7 cellular contexts compared by ENCODE assay signal in genomic region chr6:165884813-165885765, GRCh38.
DNase-seq lines count a peak whose midpoint lies in the region; ATAC-seq, FAIRE-seq and TF ChIP-seq lines count a peak whose summit lies in the region.

No MANE protein-coding gene starts in this region.

- H3K36me3 ChIP-seq in GM12878 (ENCODE audit: control insufficient read depth in 2 of 2, insufficient read depth in 2 of 2, low read length in 1 of 2): no peaks in the 10 kb centered on the region

- peak; percentile 94 for FAIRE-seq in GM12891 (lab: Jason Lieb, UNC)
- FAIRE-seq in GM12878 (lab: Jason Lieb, UNC): peak; percentile 77

- intact Hi-C loops in GM12878 (cut with micrococcal nuclease; ENCODE audit: unreplicated experiment): loop anchor here (1.0 to 10.0 kb wide), 4 partner anchors 213 to 517 kb away; no protein-coding TSS in a partner anchor

- no peak for TF ChIP-seq EP300 in GM12878 (IDR thresholded peaks at IDR 0.05; ENCODE audit: borderline replicate concordance in 1 of 2, control insufficient read depth in 1 of 2, low read depth in 2 of 2, low read length in 2 of 2)

- no peaks in the 10 kb centered on the region for H4K20me1 ChIP-seq in GM12878 (ENCODE audit: control insufficient read depth, insufficient read depth)

- POLR2A ChIA-PET in HEK293T (lab: Yijun Ruan, JAX) (no interaction called here), GM12878 (lab: Charles Lee) (no interaction called here)

- CTCF ChIA-PET in HEK293T (lab: Yijun Ruan, JAX): interaction anchor here (0.6 to 1.7 kb wide), 9 partner anchors 184 to 1467 kb away, joined by 3 to 10 read pairs (median 4); no protein-coding TSS in a partner anchor
- CTCF ChIA-PET in GM12878 (lab: Yijun Ruan, JAX): interaction anchor here (0.6 to 5.7 kb wide), 10 partner anchors 24 to 515 kb away, joined by 3 to 69 read pairs (median 4); no protein-coding TSS in a partner anchor

- H3K4me1 ChIP-seq in GM12878 (ENCODE audit: control insufficient read depth, insufficient read depth, low read length): no peaks in the 10 kb centered on the region

- RAD21 ChIA-PET in GM12878 (lab: Charles Lee; ENCODE audit: unreplicated experiment): interaction anchor here (0.5 to 4.1 kb wide), 4 partner anchors 212 to 683 kb away, joined by 3 to 28 read pairs (median 8); no protein-coding TSS in a partner anchor

- no peak overlapping the region for H3K9ac ChIP-seq in GM12878 (ENCODE audit: control insufficient read depth, insufficient read depth, low read length)

- peak; percentile 83 for TF ChIP-seq RAD21 in GM12878 (IDR thresholded peaks at IDR 0.05; ENCODE audit: insufficient read depth, low read depth, low read length)

- BruUV-seq in GM12878 (replicated peaks; lab: Mats Ljungman, UMichigan): no TSS peak

- SMC1A ChIA-PET in GM12878 (lab: Charles Lee; ENCODE audit: uncharacterized antibody, unreplicated experiment): interaction anchor here (0.7 to 2.8 kb wide), 5 partner anchors 210 to 221 kb away, joined by 3 to 14 read pairs (median 3); no protein-coding TSS in a partner anchor

- TF ChIP-seq POLR2A in GM12891 (IDR thresholded peaks at IDR 0.05; ENCODE audit: low read depth, low read length): no peak
- TF ChIP-seq POLR2A in GM12878 (IDR thresholded peaks at IDR 0.05; ENCODE audit: low read depth, low read length): no peak

- H3K79me2 ChIP-seq in GM12878 (ENCODE audit: control insufficient read depth, insufficient read depth, low read length): no peaks in the 10 kb centered on the region

- no peak overlapping the region for H3K27ac ChIP-seq in GM12878 (ENCODE audit: control insufficient read depth, insufficient read depth)

- in situ Hi-C loops in GM12878 (cut with MboI): loop anchor here (5.0 to 10.0 kb wide), 2 partner anchors 212 to 520 kb away; no protein-coding TSS in a partner anchor

- DNase-seq in GM12891 (ENCODE audit: insufficient read length, low spot score): peak; percentile 36
- peak; percentile 91 for DNase-seq in HEK293T (ENCODE audit: extremely low spot score)
- DNase-seq in NAMALWA (ENCODE audit: low spot score): peak; percentile 78
- peak; percentile 82 for DNase-seq in UCSD-AML1 (lab: John Stamatoyannopoulos, UW; ENCODE audit: unreplicated experiment)
- DNase-seq in GM12878 (ENCODE audit: low read depth, low spot score): peak; percentile 5
- DNase-seq in iPS-NIHi11 (ENCODE audit: low spot score): peak; percentile 86
- DNase-seq in stimulated activated CD4-positive, alpha-beta T cell treated with anti-CD3 and anti-CD28 coated beads, Interleukin-12 subunit alpha, Interleukin-12 subunit beta, amount 100 ng/mL, for 48 hours (ENCODE audit: low read depth in 2 of 3, low spot score in 1 of 3): peak; percentile 44 to 55 (median 50)

- no peaks in the 10 kb centered on the region for H3K27me3 ChIP-seq in GM12878 (replicated peaks in 1 of 2; ENCODE audit: control insufficient read depth in 2 of 2, insufficient read depth in 2 of 2, low read length in 1 of 2)

- no peak overlapping the region for H3K4me3 ChIP-seq in GM12878

- TF ChIP-seq CTCF in GM12878 (IDR thresholded peaks at IDR 0.05 in 2 of 3, conservative IDR thresholded peaks at IDR 0.05 in 1 of 3; ENCODE audit: control insufficient read depth in 2 of 3, extremely low read depth in 1 of 3, insufficient read depth in 1 of 3, low read depth in 3 of 3, low read length in 3 of 3): peak; percentile 88

- WGBS in GM12878 (ENCODE audit: insufficient coverage, insufficient replicate concordance, low lambda C conversion rate, missing lambda C conversion rate): 22% methylated on average over 32 of the region's 32 CpGs

- no peak overlapping the region for H3K4me2 ChIP-seq in GM12878 (ENCODE audit: control insufficient read depth, insufficient read depth)

- peak; percentile 100 for ATAC-seq in GM12878

- H3K9me3 ChIP-seq in GM12878 (replicated peaks; ENCODE audit: control insufficient read depth, insufficient read depth, low read length): no peaks in the 10 kb centered on the region; the same call in 2 of the 3 replicates

- H2AFZ ChIP-seq in GM12878 (ENCODE audit: control insufficient read depth, low read depth, low read length): peak overlapping the region; percentile 48; the same call in 1 of the 2 replicates

TF ChIP-seq in GM12891, 5 proteins besides CTCF, POLR2A, EP300 and RAD21:
- TF ChIP-seq PAX5 (IDR thresholded peaks at IDR 0.05; ENCODE audit: insufficient read depth, low read length, severe bottlenecking) (no peak), POU2F2 (IDR thresholded peaks at IDR 0.05; ENCODE audit: low read depth, low read length) (peak; percentile 25; the same call in 1 of the 2 replicates), SPI1 (IDR thresholded peaks at IDR 0.05; ENCODE audit: low read depth, low read length) (peak; percentile 61)

TF ChIP-seq in HEK293T, 16 proteins besides CTCF, POLR2A, EP300 and RAD21:
- TF ChIP-seq ELF4 (IDR thresholded peaks at IDR 0.05) (no peak), CTBP1 (IDR thresholded peaks at IDR 0.05; ENCODE audit: borderline replicate concordance) (no peak), BHLHE40 (IDR thresholded peaks at IDR 0.05; ENCODE audit: borderline replicate concordance) (no peak), FOXM1 (IDR thresholded peaks at IDR 0.05; ENCODE audit: borderline replicate concordance) (peak; percentile 34; the same call in 1 of the 2 replicates)

TF ChIP-seq in GM12878, 131 proteins besides CTCF, POLR2A, EP300 and RAD21 (continues in another document):
- TF ChIP-seq SMC3 (IDR thresholded peaks at IDR 0.05; ENCODE audit: borderline replicate concordance, low read length): peak; percentile 89
- no peak for TF ChIP-seq NR2C1 (IDR thresholded peaks at IDR 0.05)
- no peak for TF ChIP-seq BCL3 (IDR thresholded peaks at IDR 0.05; ENCODE audit: borderline replicate concordance, insufficient read depth, low read depth, low read length, poor library complexity, severe bottlenecking)
- no peak for TF ChIP-seq CEBPZ (IDR thresholded peaks at IDR 0.05; ENCODE audit: low read depth, low read length)
- no peak for TF ChIP-seq TCF12 (IDR thresholded peaks at IDR 0.05; ENCODE audit: low read depth, low read length)
- no peak for TF ChIP-seq STAT1 (conservative IDR thresholded peaks at IDR 0.05)
- no peak for TF ChIP-seq IRF5 (IDR thresholded peaks at IDR 0.05; ENCODE audit: borderline replicate concordance)
- peak; percentile 24; the same call in 1 of the 2 replicates for TF ChIP-seq SPI1 (IDR thresholded peaks at IDR 0.05; ENCODE audit: borderline replicate concordance, insufficient read depth, low read depth, low read length)
- no peak for TF ChIP-seq SMARCA5 (IDR thresholded peaks at IDR 0.05)
- no peak for TF ChIP-seq BHLHE40 (IDR thresholded peaks at IDR 0.05; ENCODE audit: borderline replicate concordance in 1 of 2, low read depth in 2 of 2, low read length in 1 of 2)
- TF ChIP-seq FOS (IDR thresholded peaks at IDR 0.05; ENCODE audit: borderline replicate concordance, extremely low read depth, insufficient read length): no peak
- TF ChIP-seq IKZF1 (conservative IDR thresholded peaks at IDR 0.05): no peak
- TF ChIP-seq ASH2L (IDR thresholded peaks at IDR 0.05; ENCODE audit: borderline replicate concordance, low read depth): no peak
- TF ChIP-seq EGR1 (IDR thresholded peaks at IDR 0.05; ENCODE audit: borderline replicate concordance in 1 of 2, low read depth in 2 of 2, low read length in 2 of 2): no peak

Comparison
In these comparisons a context has a peak if more than half of its experiments do, and no peak if none do; other contexts are left out.
1. DNase-seq: peak in every context shown above with its lines; median percentile 91 in HEK293T; 86 in iPS-NIHi11; 82 in UCSD-AML1; 78 in NAMALWA; 50 in stimulated activated CD4-positive, alpha-beta T cell treated with anti-CD3 and anti-CD28 coated beads, Interleukin-12 subunit alpha, Interleukin-12 subunit beta, amount 100 ng/mL, for 48 hours; 36 in GM12891; 5 in GM12878.